ENCODE assay signal across 1 cellular context in genomic region chr9:137158625-137159024, GRCh38.
A peak's percentile ranks its signal among the peaks of the same experiment; 100 is the strongest.
TF ChIP-seq lines count a peak whose summit lies in the region.

No MANE protein-coding gene starts in this region.

TF ChIP-seq in GM12878, 131 proteins besides CTCF, POLR2A, EP300 and RAD21:
- TF ChIP-seq NFIC (IDR thresholded peaks at IDR 0.05; ENCODE audit: low read depth, low read length) (no peak), LARP7 (IDR thresholded peaks at IDR 0.05) (no peak), TCF3 (IDR thresholded peaks at IDR 0.05; ENCODE audit: borderline replicate concordance, insufficient read depth, low read depth, low read length) (peak; percentile 58; the same call in 1 of the 2 replicates), SPI1 (IDR thresholded peaks at IDR 0.05; ENCODE audit: borderline replicate concordance, insufficient read depth, low read depth, low read length) (peak; percentile 8; the same call in 1 of the 2 replicates), TCF12 (IDR thresholded peaks at IDR 0.05; ENCODE audit: low read depth, low read length) (0 out of 2 replicates have a peak, but pooled peaks have one; percentile 72), RUNX3 (IDR thresholded peaks at IDR 0.05; ENCODE audit: low read length) (peak; percentile 54), MXI1 (IDR thresholded peaks at IDR 0.05; ENCODE audit: low read depth, low read length) (no peak)
